ENCODE assay signal across 1 cellular context in the genomic region with DNA sequence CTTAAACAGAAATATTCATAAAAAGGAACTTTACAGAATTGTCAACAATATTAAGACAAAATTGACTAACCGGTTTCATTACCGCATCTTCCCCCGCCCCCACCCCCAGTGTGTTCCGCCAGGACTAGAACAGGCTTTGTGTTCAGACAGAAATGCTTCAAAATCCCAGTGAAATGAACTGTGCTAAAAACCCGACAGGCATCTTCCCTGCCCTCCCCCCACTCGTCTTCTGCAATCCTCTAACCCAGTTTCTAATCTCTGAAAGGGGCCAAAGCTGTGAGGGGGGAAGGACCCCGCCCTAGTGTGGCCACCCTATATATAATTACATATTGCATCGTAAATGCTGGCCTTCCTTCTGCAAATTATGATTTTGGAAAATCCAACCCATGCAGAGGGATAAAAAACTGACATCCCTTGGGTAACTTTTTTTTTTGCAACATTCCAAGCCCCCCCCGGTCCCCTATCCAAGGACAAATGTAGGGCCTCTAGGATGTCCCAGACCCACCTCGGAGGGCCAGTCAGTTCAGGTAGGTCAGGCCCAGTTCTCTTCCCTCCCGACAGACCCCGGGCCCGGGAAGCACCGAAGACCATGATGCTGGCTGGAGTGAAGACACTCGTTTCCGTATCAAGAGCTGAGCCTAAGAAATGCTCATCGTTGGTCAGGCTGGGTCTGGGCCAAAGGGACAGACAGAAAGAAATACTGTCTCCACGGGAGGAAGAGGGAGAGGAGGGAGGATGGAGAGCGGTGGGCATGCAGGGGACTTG.
A peak's percentile ranks its signal among the peaks of the same experiment; 100 is the strongest.
TF ChIP-seq lines count a peak whose summit lies in the region.

No MANE protein-coding gene starts in this region.

TF ChIP-seq in K562, 482 proteins besides CTCF, POLR2A, EP300 and RAD21:
- no peak for TF ChIP-seq MED1 (CRISPR knock-in tag; IDR thresholded peaks at IDR 0.05; ENCODE audit: borderline replicate concordance)
- TF ChIP-seq ZNF263 (CRISPR knock-in tag; IDR thresholded peaks at IDR 0.05; ENCODE audit: borderline replicate concordance), result peak; percentile 73
- TF ChIP-seq CEBPG (CRISPR knock-in tag; IDR thresholded peaks at IDR 0.05), result peak; percentile 63; the same call in 1 of the 2 replicates
- TF ChIP-seq CEBPG (tag; conservative IDR thresholded peaks at IDR 0.05 in 1 of 2, IDR thresholded peaks at IDR 0.05 in 1 of 2), result no peak; a peak in 1 of 4 replicates
- TF ChIP-seq BRD4 (IDR thresholded peaks at IDR 0.05), result no peak
- no peak for TF ChIP-seq SUPT5H (IDR thresholded peaks at IDR 0.05)
- TF ChIP-seq TFAP4 (CRISPR knock-in tag; IDR thresholded peaks at IDR 0.05; ENCODE audit: borderline replicate concordance), result no peak
- TF ChIP-seq ATF3 (IDR thresholded peaks at IDR 0.05), result peak; percentile 51; the same call in 1 of the 2 replicates
- no peak for TF ChIP-seq ATF3 (CRISPR knock-in tag; conservative IDR thresholded peaks at IDR 0.05)
- TF ChIP-seq ZNF696 (CRISPR knock-in tag; conservative IDR thresholded peaks at IDR 0.05), result no peak
- TF ChIP-seq ZFX (CRISPR knock-in tag; IDR thresholded peaks at IDR 0.05), result 0 out of 2 replicates have a peak, but pooled peaks have one; percentile 8
- TF ChIP-seq CEBPB (tag; IDR thresholded peaks at IDR 0.05), result peak; percentile 33; the same call in 1 of the 2 replicates
- TF ChIP-seq VEZF1 (CRISPR knock-in tag; IDR thresholded peaks at IDR 0.05), result peak; percentile 16; the same call in 1 of the 2 replicates
- no peak for TF ChIP-seq NFXL1 (CRISPR knock-in tag; IDR thresholded peaks at IDR 0.05)
- TF ChIP-seq, protein P1, sequence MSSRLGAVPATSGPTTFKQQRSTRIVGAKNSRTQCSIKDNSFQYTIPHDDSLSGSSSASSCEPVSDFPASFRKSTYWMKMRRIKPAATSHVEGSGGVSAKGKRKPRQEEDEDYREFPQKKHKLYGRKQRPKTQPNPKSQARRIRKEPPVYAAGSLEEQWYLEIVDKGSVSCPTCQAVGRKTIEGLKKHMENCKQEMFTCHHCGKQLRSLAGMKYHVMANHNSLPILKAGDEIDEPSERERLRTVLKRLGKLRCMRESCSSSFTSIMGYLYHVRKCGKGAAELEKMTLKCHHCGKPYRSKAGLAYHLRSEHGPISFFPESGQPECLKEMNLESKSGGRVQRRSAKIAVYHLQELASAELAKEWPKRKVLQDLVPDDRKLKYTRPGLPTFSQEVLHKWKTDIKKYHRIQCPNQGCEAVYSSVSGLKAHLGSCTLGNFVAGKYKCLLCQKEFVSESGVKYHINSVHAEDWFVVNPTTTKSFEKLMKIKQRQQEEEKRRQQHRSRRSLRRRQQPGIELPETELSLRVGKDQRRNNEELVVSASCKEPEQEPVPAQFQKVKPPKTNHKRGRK (tag; IDR thresholded peaks at IDR 0.05), result peak; percentile 28; the same call in 1 of the 2 replicates
- TF ChIP-seq AFF1 (IDR thresholded peaks at IDR 0.05; ENCODE audit: low read depth in 1 of 2, partially characterized antibody in 2 of 2), result no peak
- TF ChIP-seq HNRNPLL (IDR thresholded peaks at IDR 0.05; ENCODE audit: low read depth, low read length, poor library complexity, severe bottlenecking), result no peak
- TF ChIP-seq HOXB6 (CRISPR knock-in tag; IDR thresholded peaks at IDR 0.05; ENCODE audit: borderline replicate concordance), result no peak
- 0 out of 2 replicates have a peak, but pooled peaks have one; percentile 23 for TF ChIP-seq EP400 (IDR thresholded peaks at IDR 0.05)
